ENCODE assay signal across 22 cellular contexts in the genomic region with DNA sequence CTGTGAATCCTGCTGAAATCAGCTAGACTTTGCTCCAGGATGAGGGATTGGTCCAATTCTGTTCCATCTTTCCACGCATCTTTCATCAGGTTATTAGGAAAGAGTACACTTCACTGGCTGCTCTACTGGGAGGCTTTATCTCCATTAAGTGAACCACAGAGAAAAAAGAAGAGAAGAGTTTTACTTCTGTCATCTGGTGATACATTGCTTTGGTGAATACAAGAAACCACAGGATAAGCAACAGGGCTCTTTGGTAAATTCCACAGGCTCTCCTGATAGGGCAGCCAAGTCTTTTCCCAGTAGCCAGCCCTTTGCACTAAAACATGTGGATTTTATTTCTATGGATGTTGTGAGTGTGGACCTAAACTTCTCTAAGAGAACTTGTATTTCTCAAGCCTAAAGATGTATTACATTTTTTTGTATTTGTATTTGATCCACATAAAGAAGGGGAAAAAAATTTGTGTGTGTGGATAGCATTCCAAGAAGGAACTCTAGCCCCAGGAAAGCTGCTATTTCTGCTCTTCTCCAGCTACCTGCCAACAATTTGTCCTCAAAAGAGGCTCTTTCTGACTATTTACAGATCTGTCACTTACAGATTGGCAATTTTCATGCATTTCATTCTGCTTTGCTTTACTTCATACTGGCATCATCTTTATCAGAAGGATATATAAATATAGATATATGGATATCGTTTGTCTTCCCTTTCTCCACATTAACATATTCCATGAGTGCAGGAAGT.
DNase-seq lines count a peak whose midpoint lies in the region; ATAC-seq and TF ChIP-seq lines count a peak whose summit lies in the region.
"Had no signal": no experiment of that assay in that cellular context is flagged by ENCODE, and none has a peak within 500 bp of the region (broad histone marks: within the 10 kb centered on the region; RNA-seq: fewer than 3 reads in every experiment).

No MANE protein-coding gene starts in this region.

- no peak overlapping the region for H3K4me3 Mint-ChIP-seq in osteocyte (ENCODE audit: unreplicated experiment)
- H3K4me3 Mint-ChIP-seq: activated CD4-positive, alpha-beta memory T cell treated with anti-CD3 and anti-CD28 coated beads, Interleukin-2, amount 10 ng/mL, durations not matched to agents 7 days and 5 days; B cell; endodermal cell; natural killer cell treated with Interleukin-12 subunit alpha and Interleukin-12 subunit beta and Interleukin-15 and Interleukin-18, amount 100 ng/mL, for 72 hours; T-helper 17 cell; WTC11 had no signal

- H3K27me3 ChIP-seq in BJ (ENCODE audit: control insufficient read depth, insufficient read depth, low read length) = no peaks in the 10 kb centered on the region
- H3K27me3 ChIP-seq: ascending aorta, SJCRH30, tibial nerve had no signal

- no peaks in the 10 kb centered on the region for H3K36me3 Mint-ChIP-seq in osteocyte (ENCODE audit: unreplicated experiment)
- H3K36me3 Mint-ChIP-seq: natural killer cell treated with Interleukin-12 subunit alpha and Interleukin-12 subunit beta and Interleukin-15 and Interleukin-18, amount 100 ng/mL, for 72 hours had no signal

- TF ChIP-seq CTCF in BJ (IDR thresholded peaks at IDR 0.05; ENCODE audit: insufficient read depth, low read depth, low read length) = no peak
- no peak for TF ChIP-seq CTCF in cardiac fibroblast (IDR thresholded peaks at IDR 0.05; ENCODE audit: low read depth, low read length)
- TF ChIP-seq CTCF in osteocyte (IDR thresholded peaks at IDR 0.05) = no peak

- POLR2A ChIA-PET in BJ (lab: Charles Lee) = no interaction called here

- no peak overlapping the region for H3K27ac Mint-ChIP-seq in osteocyte (ENCODE audit: unreplicated experiment)
- H3K27ac Mint-ChIP-seq: activated CD4-positive, alpha-beta memory T cell treated with anti-CD3 and anti-CD28 coated beads, Interleukin-2, amount 10 ng/mL, durations not matched to agents 7 days and 5 days; B cell; endodermal cell; natural killer cell treated with Interleukin-12 subunit alpha and Interleukin-12 subunit beta and Interleukin-15 and Interleukin-18, amount 100 ng/mL, for 72 hours; T-helper 17 cell; WTC11 had no signal

- peak; percentile 70 for DNase-seq in BJ (ENCODE audit: low read depth)
- DNase-seq in M059J (ENCODE audit: low read depth) = peak; percentile 34
- peak; percentile 15 to 36 for DNase-seq in cardiac fibroblast (ENCODE audit: low read depth in 2 of 2)
- peak; percentile 72 for DNase-seq in myocyte (ENCODE audit: low read depth)
- DNase-seq in DMS53 treated with DMSO at 0.1 percent for 48 hours (lab: John Stamatoyannopoulos, UW; ENCODE audit: unreplicated experiment) = no peak
- DNase-seq in osteocyte (ENCODE audit: extremely low spot score, unreplicated experiment) = no peak
- DNase-seq: activated CD4-positive, alpha-beta memory T cell treated with anti-CD3 and anti-CD28 coated beads, Interleukin-2, amount 10 ng/mL, durations not matched to agents 7 days and 5 days; activated naive CD4-positive, alpha-beta T cell treated with Interleukin-2 at 50 U/mL for 16 hours; activated T-cell treated with anti-CD3 and anti-CD28 coated beads, Interleukin-2, amount 50 U/mL, for 1 hour; COR-L47; PC-3; SJCRH30; stimulated activated naive CD8-positive, alpha-beta T cell treated with anti-CD3 and anti-CD28 coated beads, Interleukin-15, Interleukin-2, amounts not matched to agents 100 U/mL and 50 U/mL, for 24 hours; T-helper 17 cell had no signal

- no peaks in the 10 kb centered on the region for H3K36me3 ChIP-seq in BJ (ENCODE audit: control insufficient read depth, insufficient read depth, low read length)
- H3K36me3 ChIP-seq: ascending aorta, SJCRH30, tibial nerve had no signal

- CTCF ChIA-PET in BJ (lab: Yijun Ruan, JAX) = interaction anchor here (0.8 to 2.2 kb wide), 5 partner anchors 37 to 143 kb away, joined by 3 to 8 read pairs (median 5); no protein-coding TSS in a partner anchor

- no peaks in the 10 kb centered on the region for H3K4me1 Mint-ChIP-seq in osteocyte (ENCODE audit: unreplicated experiment)
- H3K4me1 Mint-ChIP-seq: B cell had no signal

- no peaks in the 10 kb centered on the region for H3K9me3 Mint-ChIP-seq in osteocyte (ENCODE audit: unreplicated experiment)
- H3K9me3 Mint-ChIP-seq: activated CD4-positive, alpha-beta memory T cell treated with anti-CD3 and anti-CD28 coated beads, Interleukin-2, amount 10 ng/mL, durations not matched to agents 7 days and 5 days; natural killer cell treated with Interleukin-12 subunit alpha and Interleukin-12 subunit beta and Interleukin-15 and Interleukin-18, amount 100 ng/mL, for 72 hours had no signal

- H3K4me3 ChIP-seq in BJ (ENCODE audit: low read depth, low read length) (no peak overlapping the region), cardiac fibroblast (replicated peaks in 1 of 2; ENCODE audit: low read depth in 2 of 2, low read length in 2 of 2) (no peak overlapping the region)
- H3K4me3 ChIP-seq: ascending aorta, SJCRH30, tibial nerve had no signal

- H3K27me3 Mint-ChIP-seq in osteocyte (ENCODE audit: unreplicated experiment) = no peaks in the 10 kb centered on the region
- H3K27me3 Mint-ChIP-seq: activated CD4-positive, alpha-beta memory T cell treated with anti-CD3 and anti-CD28 coated beads, Interleukin-2, amount 10 ng/mL, durations not matched to agents 7 days and 5 days; natural killer cell treated with Interleukin-12 subunit alpha and Interleukin-12 subunit beta and Interleukin-15 and Interleukin-18, amount 100 ng/mL, for 72 hours had no signal

- no peak for ATAC-seq in HG02571 (IDR thresholded peaks at IDR 0.05; ENCODE audit: unreplicated experiment)
- ATAC-seq in GM21447 (IDR thresholded peaks at IDR 0.05; ENCODE audit: unreplicated experiment) = no peak
- ATAC-seq: natural killer cell treated with Interleukin-12 subunit alpha and Interleukin-12 subunit beta and Interleukin-15 and Interleukin-18, amount 100 ng/mL, for 72 hours; stimulated activated naive CD8-positive, alpha-beta T cell treated with anti-CD3 and anti-CD28 coated beads, Interleukin-15, Interleukin-2, amounts not matched to agents 100 U/mL and 50 U/mL, for 24 hours; T-helper 17 cell; WTC11 had no signal

Comparison
In these comparisons a context has a peak if more than half of its experiments do, and no peak if none do; other contexts are left out.
1. DNase-seq: peak in BJ (single experiment), M059J (single experiment), cardiac fibroblast (2 of 2) and myocyte (single experiment); none in DMS53 treated with DMSO at 0.1 percent for 48 hours (single experiment) and osteocyte (single experiment).